ENCODE assay signal across 8 cellular contexts in genomic region chr13:99085846-99086148, GRCh38.
DNase-seq lines count a peak whose midpoint lies in the region; ATAC-seq and TF ChIP-seq lines count a peak whose summit lies in the region.

No MANE protein-coding gene starts in this region.

- peaks cover 1% of the 10 kb centered on the region for H3K36me3 Mint-ChIP-seq in activated CD8-positive, alpha-beta memory T cell treated with anti-CD3 and anti-CD28 coated beads, Interleukin-2, amount 10 ng/mL, durations not matched to agents 7 days and 5 days

- intact Hi-C loops in adrenal gland (cut with DNase I), result no loop called here
- intact Hi-C loops in lower leg skin (cut with DNase I; ENCODE audit: low total_unique reads), result no loop called here
- intact Hi-C loops in thyroid gland (cut with DNase I), result no loop called here

- H3K27me3 Mint-ChIP-seq in activated CD8-positive, alpha-beta memory T cell treated with anti-CD3 and anti-CD28 coated beads, Interleukin-2, amount 10 ng/mL, durations not matched to agents 7 days and 5 days, result no peaks in the 10 kb centered on the region

- H3K27ac Mint-ChIP-seq in activated CD8-positive, alpha-beta memory T cell treated with anti-CD3 and anti-CD28 coated beads, Interleukin-2, amount 10 ng/mL, durations not matched to agents 7 days and 5 days, result no peak overlapping the region

- no peak for DNase-seq in activated CD8-positive, alpha-beta memory T cell treated with anti-CD3 and anti-CD28 coated beads, Interleukin-2, amount 10 ng/mL, durations not matched to agents 7 days and 5 days
- no peak for DNase-seq in activated CD8-positive, alpha-beta memory T cell treated with anti-CD3 and anti-CD28 coated beads for 24 hours
- no peak for DNase-seq in adrenal gland
- no peak for DNase-seq in lower leg skin (ENCODE audit: low spot score in 2 of 2)
- DNase-seq in thyroid gland, result no peak
- no peak for DNase-seq in A172 (ENCODE audit: low spot score)
- no peak for DNase-seq in stimulated activated naive CD4-positive, alpha-beta T cell treated with Interleukin-2 at 50 U/mL for 16 hours (lab: John Stamatoyannopoulos, UW)

- ATAC-seq in activated CD8-positive, alpha-beta memory T cell treated with anti-CD3 and anti-CD28 coated beads, Interleukin-2, amount 10 ng/mL, durations not matched to agents 7 days and 5 days, result no peak
- ATAC-seq in HG02885 (IDR thresholded peaks at IDR 0.05; ENCODE audit: poor library complexity, unreplicated experiment), result no peak

- H3K4me1 ChIP-seq in adrenal gland (replicated peaks in 1 of 2) (peaks cover 6 to 18% of the 10 kb centered on the region in 2 donors), thyroid gland (peaks cover 12 to 26% of the 10 kb centered on the region in 2 donors)

- 1 to 6% (median 4%) methylated on average over 10 to 14 of the region's 14 CpGs for WGBS in adrenal gland, 4 donors
- WGBS in lower leg skin, 2 donors, result 4 to 6% methylated on average over 11 to 14 of the region's 14 CpGs
- WGBS in thyroid gland, 2 donors, result 3% methylated on average over 12 to 14 of the region's 14 CpGs

- peak overlapping the region; percentile 66 for H3K4me3 Mint-ChIP-seq in activated CD8-positive, alpha-beta memory T cell treated with anti-CD3 and anti-CD28 coated beads, Interleukin-2, amount 10 ng/mL, durations not matched to agents 7 days and 5 days

- TF ChIP-seq POLR2A in adrenal gland (IDR thresholded peaks at IDR 0.05) (no peak), lower leg skin (IDR thresholded peaks at IDR 0.05) (no peak), thyroid gland (IDR thresholded peaks at IDR 0.05) (no peak)

- H3K9me3 Mint-ChIP-seq in activated CD8-positive, alpha-beta memory T cell treated with anti-CD3 and anti-CD28 coated beads, Interleukin-2, amount 10 ng/mL, durations not matched to agents 7 days and 5 days (ENCODE audit: low read depth), result no peaks in the 10 kb centered on the region

- H3K36me3 ChIP-seq in adrenal gland (replicated peaks in 1 of 2) (no peaks in the 10 kb centered on the region), thyroid gland (no peaks in the 10 kb centered on the region)

- H3K4me3 ChIP-seq in adrenal gland (peak overlapping the region in 2 of 4 donors; percentile 45 to 71), lower leg skin (ENCODE audit: low read depth, poor library complexity, severe bottlenecking) (peak overlapping the region; percentile 57), thyroid gland (replicated peaks in 1 of 3) (peak overlapping the region; percentile 74 to 99 (median 91))

- H3K27me3 ChIP-seq in adrenal gland (no peaks in the 10 kb centered on the region), thyroid gland (no peaks in the 10 kb centered on the region)

- H3K9me3 ChIP-seq in adrenal gland (replicated peaks in 1 of 3) (no peaks in the 10 kb centered on the region), thyroid gland (no peaks in the 10 kb centered on the region)

- peak overlapping the region in 3 of 5 donors; percentile 43 to 88 (median 62) for H3K27ac ChIP-seq in adrenal gland
- peak overlapping the region in 2 of 3 donors; percentile 11 to 90 for H3K27ac ChIP-seq in thyroid gland

- CTCF ChIA-PET in activated CD8-positive, alpha-beta memory T cell treated with anti-CD3 and anti-CD28 coated beads, Interleukin-2, amount 10 ng/mL, durations not matched to agents 7 days and 5 days (lab: Charles Lee), result interaction anchor here (0.6 to 2.7 kb wide), 5 partner anchors 42 to 324 kb away, joined by 3 to 15 read pairs (median 7); partner anchors contain the start of gene GPR18

- TF ChIP-seq CTCF in adrenal gland (IDR thresholded peaks at IDR 0.05) (no peak), lower leg skin (IDR thresholded peaks at IDR 0.05) (no peak), thyroid gland (IDR thresholded peaks at IDR 0.05) (no peak)

- H3K4me1 Mint-ChIP-seq in activated CD8-positive, alpha-beta memory T cell treated with anti-CD3 and anti-CD28 coated beads, Interleukin-2, amount 10 ng/mL, durations not matched to agents 7 days and 5 days, result peaks cover 30% of the 10 kb centered on the region
